Comparison of ENCODE assay signal across 14 cellular contexts in genomic region chr9:13034696-13035006, GRCh38.
DNase-seq lines count a peak whose midpoint lies in the region; ATAC-seq, FAIRE-seq and TF ChIP-seq lines count a peak whose summit lies in the region.
"Had no signal": no experiment of that assay in that cellular context is flagged by ENCODE, and none has a peak within 500 bp of the region (broad histone marks: within the 10 kb centered on the region; RNA-seq: fewer than 3 reads in every experiment).

No MANE protein-coding gene starts in this region.

- no peak for TF ChIP-seq CTCF in keratinocyte (optimal IDR thresholded peaks at IDR 0.05 in 1 of 3, IDR thresholded peaks at IDR 0.05 in 1 of 3, conservative IDR thresholded peaks at IDR 0.05 in 1 of 3; ENCODE audit: extremely low read depth in 1 of 3, insufficient read depth in 2 of 3, low read length in 3 of 3)

- H3K27me3 ChIP-seq in SJCRH30, result no peaks in the 10 kb centered on the region
- no peaks in the 10 kb centered on the region for H3K27me3 ChIP-seq in keratinocyte (ENCODE audit: control insufficient read depth, extremely low read depth, insufficient read depth, low read length)
- H3K27me3 ChIP-seq in skeletal muscle satellite cell (ENCODE audit: control insufficient read depth, insufficient read depth, low read length), result peaks cover 10% of the 10 kb centered on the region

- no peaks in the 10 kb centered on the region for H4K20me1 ChIP-seq in keratinocyte (ENCODE audit: control insufficient read depth, extremely low read depth, insufficient read depth, low read length)

- H3K4me2 ChIP-seq in keratinocyte (ENCODE audit: control insufficient read depth, extremely low read depth, insufficient read depth, low read depth, low read length), result peak overlapping the region; percentile 74
- H3K4me2 ChIP-seq in skeletal muscle satellite cell (ENCODE audit: low read length), result peak overlapping the region; percentile 76

- DNase-seq in NCI-H2107 treated with DMSO at 0.1 percent for 48 hours (lab: John Stamatoyannopoulos, UW; ENCODE audit: unreplicated experiment) (peak; percentile 25), NCI-H2107 (lab: John Stamatoyannopoulos, UW) (no peak), SJCRH30 (peak in 1 of 2 experiments; percentile 44), keratinocyte (ENCODE audit: low read depth, low spot score) (no peak), GOT3 (lab: John Stamatoyannopoulos, UW) (no peak), GM19240 (ENCODE audit: insufficient read length, low spot score) (no peak)
- DNase-seq: activated B cell treated with CpG ODN at 0.5 μM for 24 hours; activated T-cell treated with anti-CD3 and anti-CD28 coated beads, Interleukin-2, amount 50 U/mL, for 72 hours; NCI-H1436 treated with DMSO at 0.1 percent for 48 hours; stimulated activated CD4-positive, alpha-beta T cell treated with anti-CD3 and anti-CD28 coated beads, Interleukin-4, amount 100 ng/mL, for 24 hours had no signal

- ATAC-seq in GM21737 (IDR thresholded peaks at IDR 0.05; ENCODE audit: unreplicated experiment), result no peak
- ATAC-seq: activated T-cell treated with anti-CD3 and anti-CD28 coated beads, Interleukin-2, amount 50 U/mL, for 72 hours; stimulated activated naive CD8-positive, alpha-beta T cell treated with anti-CD3 and anti-CD28 coated beads, Interleukin-15, amount 100 ng/mL, for 72 hours had no signal

- no peaks in the 10 kb centered on the region for H3K9me1 ChIP-seq in keratinocyte (ENCODE audit: control insufficient read depth, extremely low read depth, insufficient read depth, low read length)

- no peaks in the 10 kb centered on the region for H3K9me3 ChIP-seq in SJCRH30 (replicated peaks)
- no peaks in the 10 kb centered on the region for H3K9me3 ChIP-seq in keratinocyte (ENCODE audit: control insufficient read depth, low read depth, low read length)
- H3K9me3 ChIP-seq in skeletal muscle satellite cell (replicated peaks; ENCODE audit: low read length), result no peaks in the 10 kb centered on the region

- H3K27ac ChIP-seq in SJCRH30, result no peak overlapping the region
- H3K27ac ChIP-seq in keratinocyte (ENCODE audit: control insufficient read depth, insufficient read depth, low read length), result no peak overlapping the region

- no peaks in the 10 kb centered on the region; the same call in 1 of the 2 replicates for H3K4me1 ChIP-seq in SJCRH30
- peaks cover 11% of the 10 kb centered on the region for H3K4me1 ChIP-seq in keratinocyte (ENCODE audit: control insufficient read depth, extremely low read depth, insufficient read depth, low read length)
- no peaks in the 10 kb centered on the region for H3K4me1 ChIP-seq in skeletal muscle satellite cell (ENCODE audit: control insufficient read depth, insufficient read depth, low read length)

- H3K79me2 ChIP-seq in keratinocyte (ENCODE audit: control insufficient read depth, insufficient read depth, low read length), result no peaks in the 10 kb centered on the region

- peak overlapping the region; percentile 53 for H3K4me3 ChIP-seq in SJCRH30
- H3K4me3 ChIP-seq in keratinocyte (ENCODE audit: control insufficient read depth in 2 of 3, extremely low read depth in 1 of 3, insufficient read depth in 2 of 3, low read depth in 1 of 3, low read length in 3 of 3), result no peak overlapping the region
- H3K4me3 ChIP-seq in skeletal muscle satellite cell (ENCODE audit: low read length), result peak overlapping the region; percentile 62

- dilution Hi-C loops in keratinocyte (cut with MboI; ENCODE audit: extremely low pct_ligation_motif_present, low sequenced_read_pairs), result loop anchor here (5.0 kb wide), 1 partner anchor 53 kb away; no protein-coding TSS in a partner anchor

- H3K36me3 ChIP-seq in SJCRH30, result no peaks in the 10 kb centered on the region; the same call in 1 of the 2 replicates
- no peaks in the 10 kb centered on the region for H3K36me3 ChIP-seq in keratinocyte (ENCODE audit: control insufficient read depth in 2 of 2, extremely low read depth in 1 of 2, insufficient read depth in 2 of 2, low read length in 2 of 2)
- no peaks in the 10 kb centered on the region for H3K36me3 ChIP-seq in skeletal muscle satellite cell (ENCODE audit: insufficient read depth, low read length)

- no peak overlapping the region for H3K9ac ChIP-seq in keratinocyte (ENCODE audit: control insufficient read depth, extremely low read depth, insufficient read depth, low read length)
- peak overlapping the region; percentile 56 for H3K9ac ChIP-seq in skeletal muscle satellite cell (ENCODE audit: low read depth, low read length)

- FAIRE-seq in keratinocyte (lab: Jason Lieb, UNC), result no peak
- FAIRE-seq: G401.6 had no signal

- peak overlapping the region; percentile 37 for H2AFZ ChIP-seq in keratinocyte (ENCODE audit: control insufficient read depth, low read length)

Comparison
In these comparisons a context has a peak if more than half of its experiments do, and no peak if none do; other contexts are left out.
1. H3K4me3 ChIP-seq: peak in SJCRH30 (single experiment) and skeletal muscle satellite cell (single experiment); none in keratinocyte (0 of 3).